In genomic region chr21:42777757-42778344, GRCh38 we compare ENCODE assay signal across 15 cellular contexts.
DNase-seq lines count a peak whose midpoint lies in the region; ATAC-seq and TF ChIP-seq lines count a peak whose summit lies in the region.
"Had no signal": no experiment of that assay in that cellular context is flagged by ENCODE, and none has a peak within 500 bp of the region (broad histone marks: within the 10 kb centered on the region; RNA-seq: fewer than 3 reads in every experiment).

No MANE protein-coding gene starts in this region.

- peaks cover 72% of the 10 kb centered on the region for H3K27me3 Mint-ChIP-seq in stimulated activated memory B cell treated with anti-CD40 and anti-IgM and Interleukin-4, amounts not matched to agents 10 μg/mL and 1 μg/mL and 100 μg/mL, for 72 hours
- H3K27me3 Mint-ChIP-seq in T-helper 2 cell treated with Interferon-gamma antibody and Interleukin-4, amounts not matched to agents 5 μg/mL and 100 μg/mL, for 36 hours (ENCODE audit: low read depth): peaks cover 32% of the 10 kb centered on the region

- in situ Hi-C loops in GM13976 (cut with MboI; ENCODE audit: low sequenced_read_pairs, unreplicated experiment): no loop called here

- peak overlapping the region; percentile 66 for H3K4me3 Mint-ChIP-seq in stimulated activated memory B cell treated with anti-CD40 and anti-IgM and Interleukin-4, amounts not matched to agents 10 μg/mL and 1 μg/mL and 100 μg/mL, for 72 hours
- H3K4me3 Mint-ChIP-seq in T-helper 2 cell treated with Interferon-gamma antibody and Interleukin-4, amounts not matched to agents 5 μg/mL and 100 μg/mL, for 36 hours: no peak overlapping the region

- H3K27ac Mint-ChIP-seq in stimulated activated memory B cell treated with anti-CD40 and anti-IgM and Interleukin-4, amounts not matched to agents 10 μg/mL and 1 μg/mL and 100 μg/mL, for 72 hours: peak overlapping the region; percentile 79
- no peak overlapping the region for H3K27ac Mint-ChIP-seq in T-helper 2 cell treated with Interferon-gamma antibody and Interleukin-4, amounts not matched to agents 5 μg/mL and 100 μg/mL, for 36 hours
- H3K27ac Mint-ChIP-seq: activated T-helper 2 cell treated with anti-CD3 and anti-CD28 coated beads, Interferon-gamma antibody, Interleukin-2, Interleukin-4, amounts not matched to agents 10 μg/mL and 5 μg/mL and 100 μg/mL, durations not matched to agents 14 hours and 24 hours and 36 hours had no signal

- no peaks in the 10 kb centered on the region for H3K36me3 Mint-ChIP-seq in stimulated activated memory B cell treated with anti-CD40 and anti-IgM and Interleukin-4, amounts not matched to agents 10 μg/mL and 1 μg/mL and 100 μg/mL, for 72 hours
- peaks cover 3% of the 10 kb centered on the region for H3K36me3 Mint-ChIP-seq in T-helper 2 cell treated with Interferon-gamma antibody and Interleukin-4, amounts not matched to agents 5 μg/mL and 100 μg/mL, for 36 hours (ENCODE audit: low read depth)

- H3K9me3 Mint-ChIP-seq in stimulated activated memory B cell treated with anti-CD40 and anti-IgM and Interleukin-4, amounts not matched to agents 10 μg/mL and 1 μg/mL and 100 μg/mL, for 72 hours: no peaks in the 10 kb centered on the region
- H3K9me3 Mint-ChIP-seq in T-helper 2 cell treated with Interferon-gamma antibody and Interleukin-4, amounts not matched to agents 5 μg/mL and 100 μg/mL, for 36 hours: no peaks in the 10 kb centered on the region
- H3K9me3 Mint-ChIP-seq: activated T-helper 2 cell treated with anti-CD3 and anti-CD28 coated beads, Interferon-gamma antibody, Interleukin-2, Interleukin-4, amounts not matched to agents 10 μg/mL and 5 μg/mL and 100 μg/mL, durations not matched to agents 14 hours and 24 hours and 36 hours had no signal

- TF ChIP-seq CTCF in GM13976 (IDR thresholded peaks at IDR 0.05; ENCODE audit: borderline replicate concordance, control extremely low read depth, extremely low read depth, insufficient read depth, missing control alignments): no peak

- DNase-seq in GM13976 (ENCODE audit: low spot score) (peak; percentile 71), astrocyte of the hippocampus (ENCODE audit: low read depth, low spot score) (peak; percentile 65), left kidney (ENCODE audit: low read depth, low spot score) (peak; percentile 81), NCI-H2171 (lab: John Stamatoyannopoulos, UW) (no peak)
- DNase-seq in T-helper 2 cell treated with Interferon-gamma antibody and Interleukin-4, amounts not matched to agents 5 μg/mL and 100 μg/mL, for 36 hours (ENCODE audit: low spot score): no peak
- no peak for DNase-seq in stimulated activated naive CD4-positive, alpha-beta T cell treated with Interleukin-2 at 50 U/mL for 16 hours (lab: John Stamatoyannopoulos, UW)
- DNase-seq: brain microvascular endothelial cell; Caco-2; HCEC 1CT; NCI-H1930; NK-92 treated with Interleukin-12 subunit alpha and Interleukin-12 subunit beta, amount 100 ng/mL, for 24 hours; SW 1271 had no signal

- peaks cover 53% of the 10 kb centered on the region for H3K4me1 Mint-ChIP-seq in stimulated activated memory B cell treated with anti-CD40 and anti-IgM and Interleukin-4, amounts not matched to agents 10 μg/mL and 1 μg/mL and 100 μg/mL, for 72 hours
- peaks cover 21% of the 10 kb centered on the region for H3K4me1 Mint-ChIP-seq in T-helper 2 cell treated with Interferon-gamma antibody and Interleukin-4, amounts not matched to agents 5 μg/mL and 100 μg/mL, for 36 hours (ENCODE audit: low read depth)

- ATAC-seq in stimulated activated memory B cell treated with anti-CD40 and anti-IgM and Interleukin-4, amounts not matched to agents 10 μg/mL and 1 μg/mL and 100 μg/mL, for 72 hours: peak; percentile 89
- ATAC-seq in GM21723 (IDR thresholded peaks at IDR 0.05; ENCODE audit: unreplicated experiment): no peak

Comparison
In these comparisons a context has a peak if more than half of its experiments do, and no peak if none do; other contexts are left out.
1. DNase-seq: peak in GM13976 (single experiment), astrocyte of the hippocampus (single experiment) and left kidney (single experiment); none in T-helper 2 cell treated with Interferon-gamma antibody and Interleukin-4, amounts not matched to agents 5 μg/mL and 100 μg/mL, for 36 hours (single experiment), stimulated activated naive CD4-positive, alpha-beta T cell treated with Interleukin-2 at 50 U/mL for 16 hours (single experiment) and NCI-H2171 (single experiment).